8 cellular contexts compared by ENCODE assay signal in genomic region chr2:206981739-206982336, GRCh38. TPM values are rescaled to one million over a fixed set of nuclear protein-coding genes. Genes with fewer than 3 reads are reported as not detected.
DNase-seq lines count a peak whose midpoint lies in the region; ATAC-seq and TF ChIP-seq lines count a peak whose summit lies in the region.

No MANE protein-coding gene starts in this region.

- H3K27me3 ChIP-seq in mesendoderm (ENCODE audit: insufficient read depth, low read length, poor library complexity) (no peaks in the 10 kb centered on the region), stomach (no peaks in the 10 kb centered on the region)

- H4K8ac ChIP-seq in mesendoderm (ENCODE audit: low read depth, low read length): no peak overlapping the region

- no peak for TF ChIP-seq POLR2A in stomach (IDR thresholded peaks at IDR 0.05)

- H3K27ac ChIP-seq in mesendoderm (ENCODE audit: low read depth, low read length) (no peak overlapping the region), stomach (no peak overlapping the region)

- H3K36me3 ChIP-seq in mesendoderm (ENCODE audit: control insufficient read depth, insufficient read depth, low read length) (no peaks in the 10 kb centered on the region), stomach (no peaks in the 10 kb centered on the region)

- no peak overlapping the region for H3K18ac ChIP-seq in mesendoderm (ENCODE audit: low read length)

- peak overlapping the region; percentile 72 for H3K56ac ChIP-seq in mesendoderm (ENCODE audit: low read length)

- ATAC-seq in HG03460 (IDR thresholded peaks at IDR 0.05; ENCODE audit: unreplicated experiment): no peak

- H3K4ac ChIP-seq in mesendoderm (ENCODE audit: low read depth, low read length): no peak overlapping the region

- H3K4me1 ChIP-seq in mesendoderm (ENCODE audit: control insufficient read depth, low read depth, low read length) (peaks cover 6% of the 10 kb centered on the region), stomach (peaks cover 0 to 23% (median 11%) of the 10 kb centered on the region in 4 donors)

- whole genome bisulfite sequencing in mesendoderm (ENCODE audit: extremely low coverage, insufficient coverage, low lambda C conversion rate): no CpG with 5 or more reads among the region's 8 CpGs
- 34 to 46% (median 40%) methylated on average over 8 of the region's 8 CpGs for WGBS in stomach, 5 donors

- H2BK5ac ChIP-seq in mesendoderm (ENCODE audit: low read length): peak overlapping the region; percentile 29

- no peak overlapping the region for H3K4me3 ChIP-seq in HFF-Myc (replicated peaks; ENCODE audit: low read depth, low read length)
- H3K4me3 ChIP-seq in mesendoderm (ENCODE audit: low read length): no peak overlapping the region
- no peak overlapping the region for H3K4me3 ChIP-seq in stomach

- H2BK120ac ChIP-seq in mesendoderm (ENCODE audit: low read depth, low read length): no peak overlapping the region

- intact Hi-C loops in stomach (cut with DNase I; ENCODE audit: low total_unique reads): loop anchor here (5.0 to 10.0 kb wide), 2 partner anchors 177 to 495 kb away; no protein-coding TSS in a partner anchor

- no peak overlapping the region for H3K4me2 ChIP-seq in mesendoderm (ENCODE audit: low read length)

- H3K79me2 ChIP-seq in mesendoderm (ENCODE audit: control insufficient read depth, insufficient read depth, low read length): no peaks in the 10 kb centered on the region

- TF ChIP-seq CTCF in AG09319 (IDR thresholded peaks at IDR 0.05; ENCODE audit: low read depth, low read length) (peak; percentile 91), HFF-Myc (IDR thresholded peaks at IDR 0.05; ENCODE audit: low read depth, low read length, missing control alignments) (peak; percentile 76), stomach (IDR thresholded peaks at IDR 0.05) (peak in 5 of 7 experiments; percentile 51 to 72 (median 66))

- no peak overlapping the region for H2AK5ac ChIP-seq in mesendoderm (ENCODE audit: low read length)

- no peaks in the 10 kb centered on the region for H3K9me3 ChIP-seq in stomach

- no peak for TF ChIP-seq EP300 in stomach (IDR thresholded peaks at IDR 0.05)

- H3K23ac ChIP-seq in mesendoderm (ENCODE audit: low read length): no peak overlapping the region

- no peak overlapping the region for H4K5ac ChIP-seq in mesendoderm (ENCODE audit: low read length)

- no peak overlapping the region for H2BK15ac ChIP-seq in mesendoderm (replicated peaks; ENCODE audit: low read depth)

- peak; percentile 59 for DNase-seq in AG09319 (ENCODE audit: extremely low read depth, low read depth)
- peak; percentile 61 for DNase-seq in HFF-Myc (ENCODE audit: extremely low read depth, low read depth)
- DNase-seq in NCI-H748 treated with DMSO at 0.1 percent for 48 hours (lab: John Stamatoyannopoulos, UW): peak; percentile 66
- peak; percentile 59 for DNase-seq in activated CD8-positive, alpha-beta memory T cell treated with anti-CD3 and anti-CD28 coated beads, Interleukin-2, amount 50 U/mL, for 48 hours
- peak; percentile 63 for DNase-seq in epidermal melanocyte (ENCODE audit: insufficient read length, low spot score)
- peak; percentile 66 for DNase-seq in mesendoderm
- peak; percentile 71 for DNase-seq in stomach

- no peak overlapping the region for H3K9ac ChIP-seq in mesendoderm (ENCODE audit: low read length)

- no peaks in the 10 kb centered on the region for H3K79me1 ChIP-seq in mesendoderm (ENCODE audit: low read length)

RNA-seq across cellular contexts. Expression of gene CPO, which starts 42.5 kb away (rescaled TPM):
- polyA plus RNA-seq in mesendoderm (2013, experiment 1 of 2): 0.39 TPM
- 0.41 TPM for polyA plus RNA-seq in mesendoderm (2013, experiment 2 of 2)
- total RNA-seq in stomach: under 1 TPM in 1 of 5 donors, not detected in 4; 0.37 TPM
- polyA plus RNA-seq in stomach: under 1 TPM in 1 of 3 donors, not detected in 2; 0.33 TPM
